ENCODE assay signal across 11 cellular contexts in genomic region chr13:37598572-37598971, GRCh38. TPM values are rescaled to one million over a fixed set of nuclear protein-coding genes. Genes with fewer than 3 reads are reported as not detected.
DNase-seq lines count a peak whose midpoint lies in the region; ATAC-seq and TF ChIP-seq lines count a peak whose summit lies in the region.
"Had no signal": no experiment of that assay in that cellular context is flagged by ENCODE, and none has a peak within 500 bp of the region (broad histone marks: within the 10 kb centered on the region; RNA-seq: fewer than 3 reads in every experiment).

POSTN (minus strand) TSS chr13:37598768; CDS start chr13:37598726, 42 bp downstream.

- no peak for ATAC-seq in HG02642 (IDR thresholded peaks at IDR 0.05; ENCODE audit: poor library complexity, unreplicated experiment)

- H3K27ac ChIP-seq in SK-N-SH (ENCODE audit: low read depth in 2 of 2, low read length in 1 of 2) = peak within 1 kb of the TSS; percentile 64 to 71
- H3K27ac ChIP-seq in muscle layer of colon (ENCODE audit: low read depth, low read length) = peak within 1 kb of the TSS; percentile 43
- no peak within 1 kb of the TSS for H3K27ac ChIP-seq in tibial nerve

- 0% methylated on average over 6 of the region's 6 CpGs for WGBS in SK-N-SH (ENCODE audit: low lambda C conversion rate)
- 14 to 20% methylated on average over 6 of the region's 6 CpGs for WGBS in tibial nerve, 2 donors

- H3K4me2 ChIP-seq in SK-N-SH = peak within 1 kb of the TSS; percentile 56; the same call in 1 of the 2 replicates

- TF ChIP-seq POLR2A in tibial nerve (IDR thresholded peaks at IDR 0.05) = no peak

- H3K9me2 ChIP-seq in SK-N-SH = no peaks in the 10 kb centered on the region

- peaks cover 0 to 30% of the 10 kb centered on the region in 2 experiments for H3K36me3 ChIP-seq in SK-N-SH (replicated peaks in 1 of 2; ENCODE audit: control insufficient read depth in 1 of 2, insufficient read depth in 2 of 2, low read length in 1 of 2)
- H3K36me3 ChIP-seq in muscle layer of colon (ENCODE audit: insufficient read depth, low read length) = no peaks in the 10 kb centered on the region
- no peaks in the 10 kb centered on the region for H3K36me3 ChIP-seq in tibial nerve

- H2AFZ ChIP-seq in SK-N-SH (ENCODE audit: low read depth) = peak within 1 kb of the TSS; percentile 35; the same call in 1 of the 2 replicates

- no peaks in the 10 kb centered on the region; the same call in 1 of the 2 replicates for H4K20me1 ChIP-seq in SK-N-SH (ENCODE audit: insufficient read depth)

- H3K79me2 ChIP-seq in SK-N-SH (ENCODE audit: insufficient read depth) = peaks cover 73% of the 10 kb centered on the region

- H3K9ac ChIP-seq in SK-N-SH (peak within 1 kb of the TSS; percentile 76), muscle layer of colon (ENCODE audit: low read length) (peak within 1 kb of the TSS; percentile 35)

- peak within 1 kb of the TSS; percentile 55 to 63 for H3K4me3 ChIP-seq in SK-N-SH (ENCODE audit: low read depth in 2 of 2, low read length in 1 of 2)
- peak within 1 kb of the TSS in 1 of 2 donors; percentile 61 for H3K4me3 ChIP-seq in muscle layer of colon (ENCODE audit: low read depth in 1 of 2, low read length in 2 of 2)
- no peak within 1 kb of the TSS for H3K4me3 ChIP-seq in tibial nerve

- H3K4me1 ChIP-seq in SK-N-SH (ENCODE audit: control insufficient read depth in 1 of 2, insufficient read depth in 2 of 2, low read depth in 1 of 2, low read length in 1 of 2) = peaks cover 0 to 13% of the 10 kb centered on the region in 2 experiments; a peak in 2 of 4 replicates
- H3K4me1 ChIP-seq in muscle layer of colon (ENCODE audit: insufficient read depth, low read length) = peaks cover 21% of the 10 kb centered on the region
- peaks cover 0 to 13% (median 0%) of the 10 kb centered on the region in 4 donors for H3K4me1 ChIP-seq in tibial nerve

- TF ChIP-seq CTCF in SK-N-SH (IDR thresholded peaks at IDR 0.05) (no peak), tibial nerve (IDR thresholded peaks at IDR 0.05) (no peak)

- H3F3A ChIP-seq in SK-N-SH (replicated peaks; ENCODE audit: insufficient read depth) = peaks cover 37% of the 10 kb centered on the region

- DNase-seq in SK-N-SH (no peak), fibroblast of peridontal ligament (ENCODE audit: extremely low read depth) (peak; percentile 81), tibial nerve (ENCODE audit: low spot score in 2 of 2) (no peak), NCI-H1436 treated with DMSO at 0.1 percent for 48 hours (lab: John Stamatoyannopoulos, UW) (no peak), GM19238 (ENCODE audit: insufficient read length, low spot score) (no peak), C1 segment of cervical spinal cord (lab: John Stamatoyannopoulos, UW) (no peak)
- DNase-seq: activated CD4-positive, alpha-beta T cell treated with anti-CD3 and anti-CD28 coated beads for 1 hour; NCI-H187; RPMI8226 had no signal

- TF ChIP-seq EP300 in SK-N-SH (IDR thresholded peaks at IDR 0.05; ENCODE audit: borderline replicate concordance in 1 of 2, low read depth in 1 of 2, low read length in 1 of 2) (no peak), tibial nerve (IDR thresholded peaks at IDR 0.05) (no peak)

- no peak for TF ChIP-seq RAD21 in SK-N-SH (IDR thresholded peaks at IDR 0.05; ENCODE audit: low read length)

- CTCF ChIA-PET in SK-N-SH (lab: Yijun Ruan, JAX) = interaction anchor here (0.7 to 1.4 kb wide), 2 partner anchors 10 to 13 kb away, joined by 3 to 4 read pairs; no protein-coding TSS in a partner anchor

- H3K27me3 ChIP-seq in SK-N-SH (ENCODE audit: insufficient read depth) (no peaks in the 10 kb centered on the region), muscle layer of colon (ENCODE audit: control insufficient read depth in 1 of 2, insufficient read depth in 2 of 2, low read length in 2 of 2) (no peaks in the 10 kb centered on the region), tibial nerve (no peaks in the 10 kb centered on the region)

- POLR2A ChIA-PET in SK-N-SH (lab: Yijun Ruan, JAX) = no interaction called here

- H3K9me3 ChIP-seq in SK-N-SH (no peaks in the 10 kb centered on the region), muscle layer of colon (ENCODE audit: low read length) (no peaks in the 10 kb centered on the region), tibial nerve (no peaks in the 10 kb centered on the region)

TF ChIP-seq in SK-N-SH, 30 proteins besides CTCF, POLR2A, EP300 and RAD21:
- TF ChIP-seq TAF1 (IDR thresholded peaks at IDR 0.05; ENCODE audit: borderline replicate concordance, low read depth, low read length) (peak; percentile 43; the same call in 1 of the 2 replicates), POLR2AphosphoS5 (IDR thresholded peaks at IDR 0.05; ENCODE audit: low read depth, low read length) (peak; percentile 86), SIN3A (IDR thresholded peaks at IDR 0.05; ENCODE audit: borderline replicate concordance, low read depth, low read length) (0 out of 2 replicates have a peak, but pooled peaks have one; percentile 31), NFIC (IDR thresholded peaks at IDR 0.05; ENCODE audit: borderline replicate concordance) (no peak), TEAD4 (IDR thresholded peaks at IDR 0.05; ENCODE audit: borderline replicate concordance, insufficient read depth) (no peak), PBX3 (IDR thresholded peaks at IDR 0.05) (0 out of 2 replicates have a peak, but pooled peaks have one; percentile 4)

RNA-seq across cellular contexts. Expression of gene POSTN, which starts in this region (rescaled TPM):
- polyA plus RNA-seq in SK-N-SH (2012; rRNA removed) = 577 and 1,227 TPM in 2 replicates
- polyA plus RNA-seq in SK-N-SH (2012; cell fraction: cytosol; rRNA removed) = 938 and 1,345 TPM in 2 replicates
- 502 and 1,411 TPM in 2 replicates for polyA plus RNA-seq in SK-N-SH (2012; cell fraction: nucleus; rRNA removed)
- total RNA-seq in tibial nerve = 100 to 1,000 TPM in 1 of 4 donors, 10 to 100 TPM in 3; 33.7 to 152 (median 70.7) TPM

Comparison
In these comparisons a context has a peak if more than half of its experiments do, and no peak if none do; other contexts are left out.
1. H3K27ac ChIP-seq: peak in SK-N-SH (2 of 2) and muscle layer of colon (single experiment); none in tibial nerve (0 of 4).
2. H3K4me3 ChIP-seq: peak in SK-N-SH (2 of 2); none in tibial nerve (0 of 4).